Comparison of ENCODE assay signal across 8 cellular contexts in the genomic region with DNA sequence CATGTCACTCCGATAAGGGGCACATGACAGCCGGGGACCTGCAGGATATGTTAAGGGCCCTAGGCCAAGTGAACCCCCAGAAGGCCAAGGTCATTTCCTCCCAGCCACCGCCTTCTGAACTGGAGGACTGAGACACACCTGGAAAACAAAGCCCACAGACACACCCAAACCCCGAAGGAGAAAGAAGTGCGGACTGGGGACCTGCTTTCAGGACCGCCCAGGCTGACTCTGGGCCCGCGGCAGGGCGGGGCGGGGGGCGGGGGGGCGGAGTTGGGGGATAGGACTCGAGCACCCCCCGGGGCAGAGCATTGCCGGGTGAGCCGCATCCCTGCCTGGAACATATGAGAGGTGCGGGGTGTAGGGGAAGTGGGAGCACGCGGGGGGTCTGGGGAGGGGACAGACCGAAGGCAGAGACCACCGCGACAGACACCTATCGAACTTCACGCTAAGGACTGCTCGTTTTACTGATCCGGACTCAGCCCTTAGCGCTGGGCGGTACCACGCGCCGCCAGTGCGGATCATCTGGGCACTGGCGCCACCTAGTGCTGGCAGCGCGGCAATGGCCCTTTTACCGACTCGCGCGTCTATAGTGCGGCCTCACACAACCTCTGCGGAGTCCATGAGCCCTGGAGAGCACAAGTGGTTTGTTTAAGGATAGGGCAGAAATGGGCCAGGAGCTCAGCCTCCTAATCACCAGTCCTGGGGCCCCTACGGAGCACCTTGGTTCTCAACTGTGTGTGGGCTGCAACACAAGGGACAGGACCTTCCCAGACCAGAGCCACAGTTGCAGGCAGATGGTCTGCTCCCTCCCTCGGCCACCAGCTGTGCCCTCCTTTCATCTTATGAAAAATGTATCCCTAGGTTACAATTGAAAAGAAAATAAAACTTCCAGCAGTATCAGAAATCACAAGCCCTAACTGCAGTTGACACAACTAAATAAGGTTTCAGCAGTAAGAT.
DNase-seq lines count a peak whose midpoint lies in the region; ATAC-seq, FAIRE-seq and TF ChIP-seq lines count a peak whose summit lies in the region.

No MANE protein-coding gene starts in this region.

- peaks cover 3% of the 10 kb centered on the region for H3K4me1 Mint-ChIP-seq in T-helper 1 cell treated with Interleukin-12 subunit alpha and Interleukin-12 subunit beta and Interleukin-4 antibody, amounts not matched to agents 30 μg/mL and 1 μg/mL, for 36 hours (ENCODE audit: low read depth)

- peak; percentile 78 for DNase-seq in GM12892 (ENCODE audit: insufficient read length)
- DNase-seq in NCI-H1105 treated with DMSO at 0.1 percent for 48 hours (lab: John Stamatoyannopoulos, UW) = peak; percentile 65
- peak in 56 of 58 donors; percentile 3 to 82 (median 43) for DNase-seq in anterior cingulate cortex (lab: John Stamatoyannopoulos, UW)
- DNase-seq in hepatic stellate cell (ENCODE audit: low spot score) = peak; percentile 84
- DNase-seq in retina = peak; percentile 90
- DNase-seq in GF-D8 (lab: John Stamatoyannopoulos, UW) = no peak

- peak overlapping the region; percentile 60 for H3K4me3 Mint-ChIP-seq in T-helper 1 cell treated with Interleukin-12 subunit alpha and Interleukin-12 subunit beta and Interleukin-4 antibody, amounts not matched to agents 30 μg/mL and 1 μg/mL, for 36 hours

- no peaks in the 10 kb centered on the region for H3K9me3 Mint-ChIP-seq in T-helper 1 cell treated with Interleukin-12 subunit alpha and Interleukin-12 subunit beta and Interleukin-4 antibody, amounts not matched to agents 30 μg/mL and 1 μg/mL, for 36 hours

- no peaks in the 10 kb centered on the region for H3K36me3 Mint-ChIP-seq in T-helper 1 cell treated with Interleukin-12 subunit alpha and Interleukin-12 subunit beta and Interleukin-4 antibody, amounts not matched to agents 30 μg/mL and 1 μg/mL, for 36 hours (ENCODE audit: low read depth)

- ATAC-seq in HG02759 (IDR thresholded peaks at IDR 0.05; ENCODE audit: unreplicated experiment) = peak; percentile 100

- peak; percentile 89 for FAIRE-seq in GM12892 (lab: Jason Lieb, UNC)

- H3K27me3 Mint-ChIP-seq in T-helper 1 cell treated with Interleukin-12 subunit alpha and Interleukin-12 subunit beta and Interleukin-4 antibody, amounts not matched to agents 30 μg/mL and 1 μg/mL, for 36 hours (ENCODE audit: low read depth) = peaks cover 34% of the 10 kb centered on the region

- H3K27ac Mint-ChIP-seq in T-helper 1 cell treated with Interleukin-12 subunit alpha and Interleukin-12 subunit beta and Interleukin-4 antibody, amounts not matched to agents 30 μg/mL and 1 μg/mL, for 36 hours = no peak overlapping the region

- no peak for TF ChIP-seq POLR2A in GM12892 (IDR thresholded peaks at IDR 0.05; ENCODE audit: low read depth, low read length)
